ENCODE assay signal across 10 cellular contexts in genomic region chr6:134169881-134170486, GRCh38.
DNase-seq lines count a peak whose midpoint lies in the region; ATAC-seq and TF ChIP-seq lines count a peak whose summit lies in the region.
"Had no signal": no experiment of that assay in that cellular context is flagged by ENCODE, and none has a peak within 500 bp of the region (broad histone marks: within the 10 kb centered on the region; RNA-seq: fewer than 3 reads in every experiment).

No MANE protein-coding gene starts in this region.

- peak overlapping the region; percentile 73 for H3K27ac Mint-ChIP-seq in mesothelial cell of epicardium

- H3K9me3 Mint-ChIP-seq in mesothelial cell of epicardium = no peaks in the 10 kb centered on the region

- ATAC-seq in left cardiac atrium (no peak), upper lobe of right lung (no peak), HG03520 (IDR thresholded peaks at IDR 0.05; ENCODE audit: unreplicated experiment) (no peak)

- peaks cover 22% of the 10 kb centered on the region for H3K36me3 Mint-ChIP-seq in mesothelial cell of epicardium

- TF ChIP-seq CTCF in left ventricle myocardium inferior (IDR thresholded peaks at IDR 0.05; ENCODE audit: borderline replicate concordance) (no peak), coronary artery (IDR thresholded peaks at IDR 0.05) (no peak), mesothelial cell of epicardium (IDR thresholded peaks at IDR 0.05; ENCODE audit: unreplicated experiment) (no peak), upper lobe of right lung (IDR thresholded peaks at IDR 0.05) (no peak)

- H3K27me3 ChIP-seq in left ventricle myocardium inferior (ENCODE audit: low read depth) (no peaks in the 10 kb centered on the region), upper lobe of right lung (no peaks in the 10 kb centered on the region)

- intact Hi-C loops in left ventricle myocardium inferior (cut with micrococcal nuclease) (loop anchor here (5.0 kb wide), 2 partner anchors 472 to 652 kb away; no protein-coding TSS in a partner anchor), left cardiac atrium (cut with DNase I) (loop anchor here (5.0 kb wide), 3 partner anchors 657 to 772 kb away; no protein-coding TSS in a partner anchor), upper lobe of right lung (cut with DNase I) (loop anchor here (5.0 to 10.0 kb wide), 2 partner anchors 475 to 652 kb away; no protein-coding TSS in a partner anchor)

- H3K4me1 Mint-ChIP-seq in mesothelial cell of epicardium = peaks cover 54% of the 10 kb centered on the region

- H3K27me3 Mint-ChIP-seq in mesothelial cell of epicardium (ENCODE audit: low read depth) = peaks cover 16% of the 10 kb centered on the region

- peak overlapping the region; percentile 86 for H3K4me3 ChIP-seq in left ventricle myocardium inferior
- peak overlapping the region; percentile 78 for H3K4me3 ChIP-seq in coronary artery
- peak overlapping the region; percentile 66 for H3K4me3 ChIP-seq in upper lobe of right lung

- H3K36me3 ChIP-seq in left ventricle myocardium inferior (peaks cover 55% of the 10 kb centered on the region), upper lobe of right lung (peaks cover 61% of the 10 kb centered on the region)

- DNase-seq in left ventricle myocardium inferior (no peak), left cardiac atrium (no peak), coronary artery (ENCODE audit: low spot score) (no peak), mesothelial cell of epicardium (ENCODE audit: low spot score in 2 of 2, unreplicated experiment in 2 of 2) (no peak), upper lobe of right lung (no peak), SIG-M5 (lab: John Stamatoyannopoulos, UW) (no peak)
- no peak for DNase-seq in activated CD8-positive, alpha-beta memory T cell treated with anti-CD3 and anti-CD28 coated beads, Interleukin-2, amount 50 U/mL, for 4 hours
- DNase-seq: COR-L47; stimulated activated CD4-positive, alpha-beta T cell treated with anti-CD3 and anti-CD28 coated beads, Interleukin-1b, Interleukin-23, amount 100 ng/mL, for 48 hours had no signal

- H3K9me3 ChIP-seq in left ventricle myocardium inferior (replicated peaks) (no peaks in the 10 kb centered on the region), upper lobe of right lung (no peaks in the 10 kb centered on the region)

- H3K4me1 ChIP-seq in left ventricle myocardium inferior = peaks cover 55% of the 10 kb centered on the region
- peaks cover 27% of the 10 kb centered on the region for H3K4me1 ChIP-seq in upper lobe of right lung

- peak overlapping the region; percentile 99 for H3K27ac ChIP-seq in left ventricle myocardium inferior (replicated peaks)
- H3K27ac ChIP-seq in coronary artery = peak overlapping the region; percentile 56 to 70
- H3K27ac ChIP-seq in upper lobe of right lung = peak overlapping the region; percentile 99

- H3K4me3 Mint-ChIP-seq in mesothelial cell of epicardium = peak overlapping the region; percentile 96
